ENCODE assay signal across 29 cellular contexts in genomic region chr15:40969363-40969762, GRCh38. TPM values are rescaled to one million over a fixed set of nuclear protein-coding genes. Genes with fewer than 3 reads are reported as not detected.
"Had no signal": no experiment of that assay in that cellular context is flagged by ENCODE, and none has a peak within 500 bp of the region (broad histone marks: within the 10 kb centered on the region; RNA-seq: fewer than 3 reads in every experiment).

No MANE protein-coding gene starts in this region.

- H3K4me3 ChIP-seq: ascending aorta, breast epithelium, cardiac muscle cell, colonic mucosa, esophagus muscularis mucosa, gastrocnemius medialis had no signal

- H3K4me1 ChIP-seq: ascending aorta, breast epithelium, colonic mucosa, esophagus muscularis mucosa, foreskin keratinocyte had no signal

- ATAC-seq: activated CD4-positive, alpha-beta T cell treated with anti-CD3 and anti-CD28 coated beads for 36 hours; activated CD8-positive, alpha-beta memory T cell treated with anti-CD3 and anti-CD28 coated beads, Interleukin-2, amount 10 ng/mL, durations not matched to agents 7 days and 5 days; activated CD8-positive, alpha-beta T cell treated with anti-CD3 and anti-CD28 coated beads, Interleukin-2, amount 10 ng/mL, durations not matched to agents 7 days and 5 days; activated naive CD4-positive, alpha-beta T cell treated with anti-CD3 and anti-CD28 coated beads, Interleukin-2, amount 50 U/mL, for 72 hours; foreskin keratinocyte; gastrocnemius medialis had no signal

- H3K36me3 ChIP-seq: ascending aorta, breast epithelium, cardiac muscle cell, colonic mucosa, esophagus muscularis mucosa had no signal

- H3K27ac ChIP-seq: ascending aorta, breast epithelium, cardiac muscle cell, colonic mucosa, esophagus muscularis mucosa, foreskin keratinocyte, gastrocnemius medialis had no signal

- DNase-seq: activated CD4-positive, alpha-beta memory T cell treated with anti-CD3 and anti-CD28 coated beads for 36 hours; activated CD4-positive, alpha-beta T cell treated with anti-CD3 and anti-CD28 coated beads for 36 hours; activated CD4-positive, alpha-beta T cell treated with anti-CD3 and anti-CD28 coated beads, Interleukin-2, amount 10 ng/mL, durations not matched to agents 24 days and 14 days; activated CD4-positive, CD25-positive, alpha-beta regulatory T cell; activated CD4-positive, CD25-positive, alpha-beta regulatory T cell treated with anti-CD3 and anti-CD28 coated beads, Interleukin-2, amount 50 U/mL, for 72 hours; activated CD8-positive, alpha-beta memory T cell treated with anti-CD3 and anti-CD28 coated beads, Interleukin-2, amount 10 ng/mL, durations not matched to agents 7 days and 5 days; activated CD8-positive, alpha-beta memory T cell treated with anti-CD3 and anti-CD28 coated beads, Interleukin-2, amount 50 U/mL, for 4 hours; activated CD8-positive, alpha-beta T cell treated with anti-CD3 and anti-CD28 coated beads, Interleukin-2, amount 10 ng/mL, durations not matched to agents 7 days and 5 days; activated gamma-delta T cell; activated naive CD4-positive, alpha-beta T cell; activated naive CD4-positive, alpha-beta T cell treated with anti-CD3 and anti-CD28 coated beads, Interleukin-2, amount 10 ng/mL, durations not matched to agents 7 days and 5 days; activated naive CD8-positive, alpha-beta T cell treated with anti-CD3 and anti-CD28 coated beads, Interleukin-2, amount 10 ng/mL, durations not matched to agents 7 days and 5 days; activated T-cell treated with anti-CD3 and anti-CD28 coated beads, Interleukin-2, amount 50 U/mL, for 1 hour; activated T-cell treated with anti-CD3 and anti-CD28 coated beads, Interleukin-2, amount 50 U/mL, for 72 hours; central memory CD4-positive, alpha-beta T cell; cerebellar nuclear complex; colonic mucosa; effector memory CD4-positive, alpha-beta T cell; erythroblast; foreskin keratinocyte; gastrocnemius medialis; glutamatergic neuron; T-helper 2 cell had no signal

- H3K9me3 ChIP-seq: ascending aorta, breast epithelium, colonic mucosa, esophagus muscularis mucosa, gastrocnemius medialis had no signal

- H3K27me3 ChIP-seq: ascending aorta, breast epithelium, cardiac muscle cell, colonic mucosa, esophagus muscularis mucosa, foreskin keratinocyte, gastrocnemius medialis had no signal

RNA-seq across cellular contexts. Expression of gene DLL4, which starts 40.2 kb away (rescaled TPM):
- total RNA-seq: activated CD4-positive, alpha-beta memory T cell treated with anti-CD3 and anti-CD28 coated beads for 36 hours; activated CD4-positive, alpha-beta T cell treated with anti-CD3 and anti-CD28 coated beads, Interleukin-2, amount 10 ng/mL, durations not matched to agents 24 days and 14 days; activated CD8-positive, alpha-beta T cell treated with anti-CD3 and anti-CD28 coated beads, Interleukin-2, amount 10 ng/mL, durations not matched to agents 7 days and 5 days; foreskin keratinocyte; T-helper 1 cell treated with Interleukin-12 subunit alpha and Interleukin-12 subunit beta and Interleukin-4 antibody, amounts not matched to agents 30 ng/mL and 1 ng/mL, for 36 hours had no signal
- polyA plus RNA-seq: cardiac muscle cell, foreskin keratinocyte had no signal
